In the genomic region with DNA sequence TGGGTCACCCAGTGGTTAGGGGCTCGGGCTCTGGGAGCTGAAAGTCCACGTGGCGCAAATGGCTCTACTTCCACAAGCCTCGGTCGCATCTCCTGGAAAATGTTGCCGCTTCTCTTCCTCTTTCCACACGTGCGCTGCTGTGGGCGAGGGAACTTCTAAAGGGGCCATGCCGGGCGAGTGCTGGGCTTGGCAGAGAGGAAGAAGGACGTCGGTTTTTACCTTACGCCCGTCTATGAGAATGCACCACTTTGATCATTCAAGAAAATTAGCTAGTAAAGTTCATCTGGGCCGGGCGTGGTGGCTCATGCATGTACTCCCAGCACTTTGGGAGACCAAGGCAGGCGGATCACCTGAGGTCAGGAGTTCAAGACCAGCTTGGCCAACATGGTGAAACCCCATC, we compare ENCODE assay signal across 17 cellular contexts.
"Had no signal": no experiment of that assay in that cellular context is flagged by ENCODE, and none has a peak within 500 bp of the region (broad histone marks: within the 10 kb centered on the region; RNA-seq: fewer than 3 reads in every experiment).

No MANE protein-coding gene starts in this region.

- DNase-seq: colonic mucosa; cortex of kidney; dermis blood vessel endothelial cell; effector CD4-positive, alpha-beta T cell; effector CD8-positive, alpha-beta T cell; effector memory CD4-positive, alpha-beta T cell; effector memory CD8-positive, alpha-beta T cell; endodermal cell; erythroblast; esophagus squamous epithelium; foreskin fibroblast; foreskin keratinocyte; foreskin melanocyte; gastrocnemius medialis; glutamatergic neuron; head of caudate nucleus; heart right ventricle had no signal
